In the genomic region with DNA sequence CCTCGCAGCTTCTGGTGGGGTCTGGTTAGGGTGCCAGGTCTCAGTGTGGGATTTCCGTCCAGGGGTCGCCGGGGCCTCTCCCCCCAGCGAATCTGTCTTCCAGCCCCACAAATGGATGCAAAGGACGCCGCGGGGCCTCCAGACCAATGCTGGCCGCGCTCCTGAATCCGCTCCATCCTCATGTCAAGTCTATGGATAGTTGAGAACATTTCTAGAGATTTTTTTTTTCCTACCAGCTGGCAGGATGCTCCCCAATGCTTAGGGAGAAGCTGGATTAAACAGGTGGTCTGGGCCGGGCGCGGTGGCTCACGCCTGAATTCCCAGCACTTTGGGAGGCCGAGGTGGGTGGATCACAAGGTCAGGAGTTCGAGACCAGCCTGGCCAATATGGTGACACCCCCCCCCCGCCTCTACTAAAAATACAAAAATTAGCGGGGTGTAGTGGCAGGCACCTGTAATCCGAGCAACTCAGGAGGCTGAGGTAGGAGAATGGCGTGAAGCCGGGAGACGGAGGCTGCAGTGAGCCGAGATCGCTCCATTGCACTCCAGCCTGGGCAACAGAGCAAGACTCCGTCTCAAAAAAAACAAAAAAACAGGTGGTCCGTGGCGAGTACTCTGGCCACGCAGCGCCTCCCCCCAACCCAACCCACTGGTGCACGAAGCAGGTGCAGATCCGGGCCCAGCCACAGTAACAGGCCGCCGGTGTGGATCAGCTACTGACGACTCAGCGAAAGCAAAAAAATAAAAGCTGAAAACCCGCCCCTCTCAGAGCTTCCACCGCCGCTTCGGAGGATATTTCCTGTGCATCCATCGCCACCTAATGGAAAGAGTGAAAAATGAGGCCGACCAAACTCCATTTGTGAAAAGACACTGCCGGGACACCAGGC, we compare ENCODE assay signal across 8 cellular contexts. TPM values are rescaled to one million over a fixed set of nuclear protein-coding genes. Genes with fewer than 3 reads are reported as not detected.
DNase-seq lines count a peak whose midpoint lies in the region; ATAC-seq, FAIRE-seq and TF ChIP-seq lines count a peak whose summit lies in the region.

No MANE protein-coding gene starts in this region.

- no peaks in the 10 kb centered on the region for H3K9me3 ChIP-seq in NT2/D1 (ENCODE audit: insufficient read depth, low read length)
- no peaks in the 10 kb centered on the region for H3K9me3 ChIP-seq in endothelial cell of umbilical vein (replicated peaks; ENCODE audit: control insufficient read depth, insufficient read depth, low read length)

- H3K4me2 ChIP-seq in endothelial cell of umbilical vein (ENCODE audit: insufficient read depth, low read length) = peak overlapping the region; percentile 66

- H2AFZ ChIP-seq in endothelial cell of umbilical vein (ENCODE audit: low read depth, low read length) = peak overlapping the region; percentile 80

- H3K4me1 ChIP-seq in NT2/D1 (ENCODE audit: insufficient read depth, insufficient read length) (no peaks in the 10 kb centered on the region), endothelial cell of umbilical vein (ENCODE audit: control insufficient read depth, extremely low read depth, insufficient read depth, low read length) (peaks cover 21% of the 10 kb centered on the region)

- no peak overlapping the region for H3K27ac ChIP-seq in endothelial cell of umbilical vein (ENCODE audit: insufficient read depth, low read depth, low read length)

- FAIRE-seq in HTR-8/SVneo (lab: Jason Lieb, UNC) = peak; percentile 81
- FAIRE-seq in endothelial cell of umbilical vein (lab: Jason Lieb, UNC) = peak; percentile 95

- POLR2A ChIA-PET in endothelial cell of umbilical vein (lab: Charles Lee) = interaction anchor here (0.7 to 0.8 kb wide), 3 partner anchors 122 to 231 kb away, joined by 3 read pairs; no protein-coding TSS in a partner anchor

- ATAC-seq in GM19455 (IDR thresholded peaks at IDR 0.05; ENCODE audit: unreplicated experiment) = no peak

- TF ChIP-seq POLR2A in endothelial cell of umbilical vein (IDR thresholded peaks at IDR 0.05; ENCODE audit: low read depth, low read length) = no peak

- no peaks in the 10 kb centered on the region for H4K20me1 ChIP-seq in endothelial cell of umbilical vein (replicated peaks; ENCODE audit: control insufficient read depth, extremely low read depth, insufficient read depth, low read length)

- dilution Hi-C loops in endothelial cell of umbilical vein (cut with MboI; ENCODE audit: extremely low pct_ligation_motif_present, low sequenced_read_pairs) = loop anchor here (25.0 kb wide), 1 partner anchor 193 kb away; a partner anchor contains a TSS

- no TSS peak for BruUV-seq in endothelial cell of umbilical vein (replicated peaks; lab: Mats Ljungman, UMichigan)

- H3K36me3 ChIP-seq in NT2/D1 (ENCODE audit: insufficient read depth, insufficient read length, low read length) (peaks cover 11% of the 10 kb centered on the region), endothelial cell of umbilical vein (ENCODE audit: control insufficient read depth in 2 of 2, extremely low read depth in 1 of 2, insufficient read depth in 2 of 2, low read length in 2 of 2) (no peaks in the 10 kb centered on the region)

- DNase-seq in Daoy (ENCODE audit: low read depth) = peak; percentile 87
- peak; percentile 82 for DNase-seq in HTR-8/SVneo (ENCODE audit: insufficient read length, low spot score)
- peak; percentile 66 for DNase-seq in NT2/D1 (ENCODE audit: low read depth, low spot score)
- DNase-seq in activated CD8-positive, alpha-beta memory T cell treated with anti-CD3 and anti-CD28 coated beads, Interleukin-2, amount 50 U/mL, for 1 hour (ENCODE audit: extremely low read depth) = peak; percentile 69
- DNase-seq in endothelial cell of umbilical vein (ENCODE audit: low read depth, low spot score) = peak; percentile 82
- peak; percentile 86 for DNase-seq in midbrain (lab: John Stamatoyannopoulos, UW)
- peak; percentile 47 to 55 for DNase-seq in stimulated activated CD8-positive, alpha-beta memory T cell treated with anti-CD3 and anti-CD28 coated beads, Interleukin-15, amount 100 ng/mL, for 48 hours (ENCODE audit: low read depth in 2 of 2)

- CTCF ChIA-PET in endothelial cell of umbilical vein (lab: Charles Lee) = interaction anchor here (0.6 to 7.8 kb wide), 87 partner anchors 9 to 594 kb away, joined by 3 to 341 read pairs (median 4); a partner anchor contains a TSS

- H3K4me3 ChIP-seq in NT2/D1 (ENCODE audit: insufficient read length, low read depth) (peak overlapping the region; percentile 39), endothelial cell of umbilical vein (replicated peaks in 1 of 3; ENCODE audit: insufficient read depth in 1 of 3, low read depth in 1 of 3, low read length in 3 of 3) (peak overlapping the region in 2 of 3 experiments; percentile 15 to 53)

- peak overlapping the region; percentile 79 for H3K9ac ChIP-seq in NT2/D1 (ENCODE audit: insufficient read length, low read depth)
- H3K9ac ChIP-seq in endothelial cell of umbilical vein (replicated peaks; ENCODE audit: extremely low read depth, insufficient read depth, low read length) = no peak overlapping the region

- peak; percentile 68 to 75 for TF ChIP-seq CTCF in endothelial cell of umbilical vein (IDR thresholded peaks at IDR 0.05; ENCODE audit: extremely low read depth in 1 of 2, insufficient read depth in 1 of 2, low read depth in 1 of 2, low read length in 2 of 2)

- H3K9me1 ChIP-seq in endothelial cell of umbilical vein (replicated peaks; ENCODE audit: control insufficient read depth, extremely low read depth, insufficient read depth, low read length) = no peaks in the 10 kb centered on the region

- H3K27me3 ChIP-seq in NT2/D1 (ENCODE audit: insufficient read depth, insufficient read length) (no peaks in the 10 kb centered on the region), endothelial cell of umbilical vein (ENCODE audit: control insufficient read depth in 2 of 2, insufficient read depth in 2 of 2, low read length in 2 of 2) (no peaks in the 10 kb centered on the region)

- H3K79me2 ChIP-seq in endothelial cell of umbilical vein (ENCODE audit: control insufficient read depth, insufficient read depth, low read length) = peaks cover 12% of the 10 kb centered on the region

- intact Hi-C loops in endothelial cell of umbilical vein (cut with micrococcal nuclease) = loop anchor here (1.0 to 5.0 kb wide), 6 partner anchors 76 to 570 kb away; a partner anchor contains a TSS

TF ChIP-seq in endothelial cell of umbilical vein, 7 proteins besides CTCF, POLR2A, EP300 and RAD21:
- TF ChIP-seq, protein P1, sequence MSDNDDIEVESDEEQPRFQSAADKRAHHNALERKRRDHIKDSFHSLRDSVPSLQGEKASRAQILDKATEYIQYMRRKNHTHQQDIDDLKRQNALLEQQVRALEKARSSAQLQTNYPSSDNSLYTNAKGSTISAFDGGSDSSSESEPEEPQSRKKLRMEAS (IDR thresholded peaks at IDR 0.05; ENCODE audit: insufficient read depth, insufficient read length) = no peak
- TF ChIP-seq JUN (IDR thresholded peaks at IDR 0.05; ENCODE audit: borderline replicate concordance, insufficient read depth, insufficient read length, low read depth) (no peak), EZH2 (IDR thresholded peaks at IDR 0.05; ENCODE audit: borderline replicate concordance, low read depth, low read length, severe bottlenecking) (no peak), GATA2 (IDR thresholded peaks at IDR 0.05; ENCODE audit: insufficient read depth, insufficient read length, low read depth, low read length) (no peak), MYC (IDR thresholded peaks at IDR 0.05; ENCODE audit: low read depth, low read length) (no peak)

RNA-seq across cellular contexts. Expression of a gene that starts 1.1 kb away (rescaled TPM):
- 45.9 and 60.5 TPM in 2 replicates for total RNA-seq in Daoy (2014; rRNA removed; shearing (Covaris generic))
- total RNA-seq in endothelial cell of umbilical vein = 58.9 and 77.3 TPM in 2 replicates
- polyA plus RNA-seq in endothelial cell of umbilical vein = 69.5 and 79.0 TPM in 2 replicates
- 30.9 and 37.0 TPM in 2 replicates for polyA plus RNA-seq in endothelial cell of umbilical vein (2011; cell fraction: cytosol; rRNA removed)
- polyA plus RNA-seq in endothelial cell of umbilical vein (2011; cell fraction: nucleus; rRNA removed) = 23.1 and 36.3 TPM in 2 replicates
- 19.7 and 40.2 TPM in 2 replicates for polyA plus RNA-seq in endothelial cell of umbilical vein (2012)
- polyA minus RNA-seq in endothelial cell of umbilical vein = 58.4 and 79.1 TPM in 2 replicates
- polyA minus RNA-seq in endothelial cell of umbilical vein (2011; cell fraction: cytosol; rRNA and poly(A)+ RNA removed) = 5.2 TPM
- 27.9 and 31.7 TPM in 2 replicates for polyA minus RNA-seq in endothelial cell of umbilical vein (2011; cell fraction: nucleus; rRNA and poly(A)+ RNA removed)

RNA-seq across cellular contexts. Expression of a gene that starts 16.3 kb away (rescaled TPM):
- 36.0 and 37.4 TPM in 2 replicates for total RNA-seq in Daoy (2014; rRNA removed; shearing (Covaris generic))
- total RNA-seq in endothelial cell of umbilical vein = 19.5 and 19.6 TPM in 2 replicates
- 18.6 and 19.0 TPM in 2 replicates for polyA plus RNA-seq in endothelial cell of umbilical vein
- polyA plus RNA-seq in endothelial cell of umbilical vein (2011; cell fraction: cytosol; rRNA removed) = 16.5 and 20.5 TPM in 2 replicates
- 9.6 and 10.3 TPM in 2 replicates for polyA plus RNA-seq in endothelial cell of umbilical vein (2011; cell fraction: nucleus; rRNA removed)
- 22.1 and 22.5 TPM in 2 replicates for polyA plus RNA-seq in endothelial cell of umbilical vein (2012)
- 18.3 and 18.5 TPM in 2 replicates for polyA minus RNA-seq in endothelial cell of umbilical vein
- 8.5 TPM for polyA minus RNA-seq in endothelial cell of umbilical vein (2011; cell fraction: cytosol; rRNA and poly(A)+ RNA removed)
- polyA minus RNA-seq in endothelial cell of umbilical vein (2011; cell fraction: nucleus; rRNA and poly(A)+ RNA removed) = 10.9 and 15.9 TPM in 2 replicates
